In genomic region chr12:50634379-50634778, GRCh38 we compare ENCODE assay signal across 24 cellular contexts.
DNase-seq lines count a peak whose midpoint lies in the region; ATAC-seq and TF ChIP-seq lines count a peak whose summit lies in the region.
"Had no signal": no experiment of that assay in that cellular context is flagged by ENCODE, and none has a peak within 500 bp of the region (broad histone marks: within the 10 kb centered on the region; RNA-seq: fewer than 3 reads in every experiment).

No MANE protein-coding gene starts in this region.

- WGBS in smooth muscle cell (ENCODE audit: low lambda C conversion rate): 92% methylated on average over 2 of the region's 2 CpGs

- no peaks in the 10 kb centered on the region for H3K9me3 ChIP-seq in SJSA1 (replicated peaks)
- H3K9me3 ChIP-seq in smooth muscle cell (replicated peaks; ENCODE audit: low read depth): no peaks in the 10 kb centered on the region
- H3K9me3 ChIP-seq in PC-3 (ENCODE audit: low read length): no peaks in the 10 kb centered on the region

- H3K4me3 ChIP-seq in SJSA1 (no peak overlapping the region), smooth muscle cell (no peak overlapping the region), PC-3 (ENCODE audit: low read length) (no peak overlapping the region)
- H3K4me3 ChIP-seq: coronary artery, lung had no signal

- H3K27me3 Mint-ChIP-seq in activated T-cell treated with anti-CD3 and anti-CD28 coated beads, Interleukin-2, amount 50 U/mL, for 24 hours: no peaks in the 10 kb centered on the region
- no peaks in the 10 kb centered on the region for H3K27me3 Mint-ChIP-seq in osteocyte (ENCODE audit: unreplicated experiment)

- H3K4me3 Mint-ChIP-seq in activated T-cell treated with anti-CD3 and anti-CD28 coated beads, Interleukin-2, amount 50 U/mL, for 24 hours: no peak overlapping the region
- no peak overlapping the region for H3K4me3 Mint-ChIP-seq in osteocyte (ENCODE audit: unreplicated experiment)
- H3K4me3 Mint-ChIP-seq: activated T-cell treated with anti-CD3 and anti-CD28 coated beads, Interleukin-2, amount 50 U/mL, for 4 hours; neural crest cell; T-helper 2 cell treated with Interferon-gamma antibody and Interleukin-4, amounts not matched to agents 5 μg/mL and 100 μg/mL, for 36 hours had no signal

- H3K36me3 ChIP-seq in SJSA1 (peaks cover 6% of the 10 kb centered on the region; the same call in 1 of the 2 replicates), smooth muscle cell (ENCODE audit: low read depth) (no peaks in the 10 kb centered on the region), PC-3 (ENCODE audit: low read depth, low read length) (0 out of 2 replicates have a peak, but pooled peaks cover 3% of the 10 kb centered on the region)

- no peaks in the 10 kb centered on the region for H3K27me3 ChIP-seq in SJSA1 (replicated peaks)
- H3K27me3 ChIP-seq in smooth muscle cell (ENCODE audit: low read depth): no peaks in the 10 kb centered on the region
- H3K27me3 ChIP-seq in PC-3 (ENCODE audit: low read length): no peaks in the 10 kb centered on the region

- CTCF ChIA-PET in PC-3 (lab: Charles Lee): no interaction called here

- H3K9me2 ChIP-seq in PC-3 (replicated peaks; ENCODE audit: low read length): no peaks in the 10 kb centered on the region

- H3F3A ChIP-seq in smooth muscle cell (ENCODE audit: low read depth): no peaks in the 10 kb centered on the region
- H3F3A ChIP-seq in PC-3 (ENCODE audit: low read length, unreplicated experiment): no peaks in the 10 kb centered on the region

- peaks cover 29% of the 10 kb centered on the region for H3K36me3 Mint-ChIP-seq in activated T-cell treated with anti-CD3 and anti-CD28 coated beads, Interleukin-2, amount 50 U/mL, for 24 hours (ENCODE audit: low read depth)
- H3K36me3 Mint-ChIP-seq in osteocyte (ENCODE audit: unreplicated experiment): peaks cover 15% of the 10 kb centered on the region

- POLR2A ChIA-PET in PC-3 (lab: Charles Lee; ENCODE audit: unreplicated experiment): no interaction called here

- intact Hi-C loops in left ventricle myocardium superior (cut with micrococcal nuclease): no loop called here
- intact Hi-C loops in PC-3 (cut with micrococcal nuclease): loop anchor here (10.0 kb wide), 2 partner anchors 100 to 320 kb away; no protein-coding TSS in a partner anchor

- H3K9ac ChIP-seq in smooth muscle cell (ENCODE audit: low read depth) (no peak overlapping the region), PC-3 (ENCODE audit: low read length) (no peak overlapping the region)

- H3K4me1 ChIP-seq in SJSA1 (replicated peaks): peaks cover 38% of the 10 kb centered on the region
- peaks cover 5% of the 10 kb centered on the region for H3K4me1 ChIP-seq in smooth muscle cell (ENCODE audit: low read depth)
- peaks cover 18% of the 10 kb centered on the region for H3K4me1 ChIP-seq in PC-3 (ENCODE audit: insufficient read depth, low read length)

- DNase-seq in activated T-cell treated with anti-CD3 and anti-CD28 coated beads, Interleukin-2, amount 50 U/mL, for 24 hours: no peak
- DNase-seq in activated T-cell treated with anti-CD3 and anti-CD28 coated beads, Interleukin-2, amount 50 U/mL, for 48 hours: no peak
- DNase-seq in SJSA1 (ENCODE audit: low read depth in 1 of 2, low spot score in 2 of 2) (no peak), left ventricle myocardium superior (no peak), smooth muscle cell (lab: John Stamatoyannopoulos, UW; ENCODE audit: unreplicated experiment) (no peak), putamen (ENCODE audit: low spot score) (no peak), osteocyte (ENCODE audit: extremely low spot score, unreplicated experiment) (no peak), PC-3 (no peak)
- DNase-seq: 8988T; activated CD4-positive, alpha-beta T cell treated with anti-CD3 and anti-CD28 coated beads for 48 hours; activated naive CD4-positive, alpha-beta T cell treated with Interleukin-2 at 50 U/mL for 16 hours; activated T-cell treated with anti-CD3 and anti-CD28 coated beads, Interleukin-2, amount 50 U/mL, for 4 hours; amniotic stem cell; KBM-7; MM.1S; NCI-H1417; NCI-H2081; NCI-H345; NCI-H748 treated with DMSO at 0.1 percent for 48 hours; stimulated activated naive CD4-positive, alpha-beta T cell treated with Interleukin-2 at 50 U/mL for 16 hours had no signal

- H4K20me1 ChIP-seq in smooth muscle cell (ENCODE audit: low read depth) (no peaks in the 10 kb centered on the region), PC-3 (ENCODE audit: low read length) (no peaks in the 10 kb centered on the region)

- H3K9me3 Mint-ChIP-seq in activated T-cell treated with anti-CD3 and anti-CD28 coated beads, Interleukin-2, amount 50 U/mL, for 24 hours: no peaks in the 10 kb centered on the region
- no peaks in the 10 kb centered on the region for H3K9me3 Mint-ChIP-seq in osteocyte (ENCODE audit: unreplicated experiment)
- H3K9me3 Mint-ChIP-seq: activated T-cell treated with anti-CD3 and anti-CD28 coated beads, Interleukin-2, amount 50 U/mL, for 4 hours; neural crest cell; T-helper 2 cell treated with Interferon-gamma antibody and Interleukin-4, amounts not matched to agents 5 μg/mL and 100 μg/mL, for 36 hours had no signal

- no TSS peak for BruUV-seq in PC-3 (replicated peaks; lab: Mats Ljungman, UMichigan)

- ATAC-seq in left ventricle myocardium superior (peak; percentile 59), PC-3 (no peak)
- ATAC-seq: activated T-cell treated with anti-CD3 and anti-CD28 coated beads, Interleukin-2, amount 50 U/mL, for 4 hours had no signal

- peaks cover 41% of the 10 kb centered on the region for H3K4me1 Mint-ChIP-seq in activated T-cell treated with anti-CD3 and anti-CD28 coated beads, Interleukin-2, amount 50 U/mL, for 24 hours (ENCODE audit: low read depth)
- peaks cover 4% of the 10 kb centered on the region for H3K4me1 Mint-ChIP-seq in osteocyte (ENCODE audit: unreplicated experiment)

- H3K27ac Mint-ChIP-seq in activated T-cell treated with anti-CD3 and anti-CD28 coated beads, Interleukin-2, amount 50 U/mL, for 24 hours: peak overlapping the region; percentile 4
- H3K27ac Mint-ChIP-seq in osteocyte (ENCODE audit: unreplicated experiment): no peak overlapping the region
- H3K27ac Mint-ChIP-seq: T-helper 2 cell treated with Interferon-gamma antibody and Interleukin-4, amounts not matched to agents 5 μg/mL and 100 μg/mL, for 36 hours had no signal

- H3K27ac ChIP-seq in SJSA1 (peak overlapping the region; percentile 44), smooth muscle cell (ENCODE audit: low read depth) (peak overlapping the region; percentile 15), PC-3 (ENCODE audit: low read length) (no peak overlapping the region)

- H3K4me2 ChIP-seq in smooth muscle cell: no peak overlapping the region
- no peak overlapping the region for H3K4me2 ChIP-seq in PC-3 (ENCODE audit: low read length)

- H3K79me2 ChIP-seq in smooth muscle cell (ENCODE audit: low read depth) (peaks cover 8% of the 10 kb centered on the region), PC-3 (ENCODE audit: low read length) (peaks cover 17% of the 10 kb centered on the region; the same call in 1 of the 2 replicates)

- TF ChIP-seq CTCF in smooth muscle cell (IDR thresholded peaks at IDR 0.05; ENCODE audit: borderline replicate concordance, insufficient read depth, poor library complexity, severe bottlenecking) (no peak), osteocyte (IDR thresholded peaks at IDR 0.05) (no peak), PC-3 (conservative IDR thresholded peaks at IDR 0.05; ENCODE audit: low read depth, low read length) (no peak)

- H2AFZ ChIP-seq in smooth muscle cell (ENCODE audit: low read depth) (no peak overlapping the region), PC-3 (ENCODE audit: low read length) (no peak overlapping the region)
